ENCODE assay signal across 23 cellular contexts in the genomic region with DNA sequence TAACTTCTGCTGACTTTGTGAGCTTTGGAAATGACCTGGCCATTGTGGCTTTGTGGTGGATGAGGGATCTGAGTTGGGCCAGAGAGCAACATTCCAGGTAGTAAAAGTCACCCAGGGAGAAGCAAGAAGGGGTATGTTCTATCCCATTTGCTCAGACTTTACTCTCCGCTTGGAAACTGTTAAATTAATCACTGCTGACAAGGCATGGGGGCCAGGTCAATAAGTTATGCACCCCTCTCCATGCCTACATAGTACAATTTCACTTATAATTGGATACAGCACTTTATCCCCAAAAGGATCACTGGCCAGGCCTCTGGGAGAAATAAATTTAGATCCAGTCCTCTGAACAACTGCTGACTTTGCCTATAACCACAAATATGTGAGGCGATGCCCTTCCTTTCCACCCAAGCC.
DNase-seq lines count a peak whose midpoint lies in the region; ATAC-seq and TF ChIP-seq lines count a peak whose summit lies in the region.
"Had no signal": no experiment of that assay in that cellular context is flagged by ENCODE, and none has a peak within 500 bp of the region (broad histone marks: within the 10 kb centered on the region; RNA-seq: fewer than 3 reads in every experiment).

No MANE protein-coding gene starts in this region.

- H3F3A ChIP-seq in GM23248 (ENCODE audit: insufficient read depth) (no peaks in the 10 kb centered on the region), SK-N-SH (replicated peaks; ENCODE audit: insufficient read depth) (peaks cover 5% of the 10 kb centered on the region)

- POLR2A ChIA-PET in SK-N-SH (lab: Yijun Ruan, JAX), result no interaction called here

- H3K27me3 ChIP-seq in GM23248 (replicated peaks; ENCODE audit: insufficient read depth), result no peaks in the 10 kb centered on the region
- H3K27me3 ChIP-seq in SK-N-SH (ENCODE audit: insufficient read depth), result no peaks in the 10 kb centered on the region
- H3K27me3 ChIP-seq in right atrium auricular region, result no peaks in the 10 kb centered on the region
- no peaks in the 10 kb centered on the region for H3K27me3 ChIP-seq in ovary
- H3K27me3 ChIP-seq: ascending aorta, heart left ventricle, right lobe of liver, thyroid gland had no signal

- no peak for TF ChIP-seq CTCF in SK-N-SH (IDR thresholded peaks at IDR 0.05)
- TF ChIP-seq CTCF in fibroblast of mammary gland (conservative IDR thresholded peaks at IDR 0.05; ENCODE audit: control insufficient read depth, insufficient read depth, low read depth, low read length), result no peak
- TF ChIP-seq CTCF in right atrium auricular region (IDR thresholded peaks at IDR 0.05), result no peak
- no peak for TF ChIP-seq CTCF in ovary (IDR thresholded peaks at IDR 0.05)

- H3K9me2 ChIP-seq in GM23248 (ENCODE audit: insufficient read depth), result no peaks in the 10 kb centered on the region
- no peaks in the 10 kb centered on the region for H3K9me2 ChIP-seq in SK-N-SH

- in situ Hi-C loops in GM23248 (cut with MboI), result no loop called here

- no peaks in the 10 kb centered on the region for H3K4me1 ChIP-seq in GM23248 (ENCODE audit: insufficient read depth)
- H3K4me1 ChIP-seq in SK-N-SH (ENCODE audit: control insufficient read depth in 1 of 2, insufficient read depth in 2 of 2, low read depth in 1 of 2, low read length in 1 of 2), result no peaks in the 10 kb centered on the region
- H3K4me1 ChIP-seq in right atrium auricular region, result no peaks in the 10 kb centered on the region
- H3K4me1 ChIP-seq in ovary (ENCODE audit: insufficient read depth), result no peaks in the 10 kb centered on the region
- H3K4me1 ChIP-seq: heart left ventricle, right lobe of liver, thyroid gland had no signal

- H4K20me1 ChIP-seq in GM23248 (ENCODE audit: insufficient read depth) (no peaks in the 10 kb centered on the region), SK-N-SH (ENCODE audit: insufficient read depth) (no peaks in the 10 kb centered on the region)

- ATAC-seq in HG03469 (IDR thresholded peaks at IDR 0.05; ENCODE audit: unreplicated experiment), result no peak
- ATAC-seq: CD8-positive, alpha-beta T cell; heart left ventricle; left ventricle myocardium superior; right lobe of liver; stimulated activated memory B cell treated with anti-CD40 and anti-IgM and Interleukin-4, amounts not matched to agents 10 μg/mL and 1 μg/mL and 100 μg/mL, for 72 hours had no signal

- no peak for TF ChIP-seq RAD21 in SK-N-SH (IDR thresholded peaks at IDR 0.05; ENCODE audit: low read length)

- no peaks in the 10 kb centered on the region for H3K79me2 ChIP-seq in GM23248 (ENCODE audit: insufficient read depth)
- no peaks in the 10 kb centered on the region for H3K79me2 ChIP-seq in SK-N-SH (ENCODE audit: insufficient read depth)

- 3 to 7% methylated on average over 2 of the region's 2 CpGs for WGBS in GM23248 (ENCODE audit: low coverage in 1 of 2, low lambda C conversion rate in 2 of 2, missing lambda C conversion rate in 2 of 2), 2 experiments
- 2% methylated on average over 2 of the region's 2 CpGs for WGBS in SK-N-SH (ENCODE audit: low lambda C conversion rate)
- 27 to 35% (median 30%) methylated on average over 2 of the region's 2 CpGs for WGBS in ovary, 3 donors

- H3K4me3 ChIP-seq in GM23248, result no peak overlapping the region
- no peak overlapping the region for H3K4me3 ChIP-seq in SK-N-SH (ENCODE audit: low read depth in 2 of 2, low read length in 1 of 2)
- no peak overlapping the region for H3K4me3 ChIP-seq in fibroblast of mammary gland (ENCODE audit: control insufficient read depth, low read depth, low read length)
- H3K4me3 ChIP-seq in right atrium auricular region, result no peak overlapping the region
- H3K4me3 ChIP-seq in ovary, result no peak overlapping the region
- H3K4me3 ChIP-seq: ascending aorta, heart left ventricle, right lobe of liver, thyroid gland had no signal

- H3K27ac ChIP-seq in GM23248 (no peak overlapping the region), SK-N-SH (ENCODE audit: low read depth in 2 of 2, low read length in 1 of 2) (peak overlapping the region in 1 of 2 experiments; percentile 46; a peak in 2 of 4 replicates), right atrium auricular region (no peak overlapping the region), ovary (no peak overlapping the region)
- H3K27ac ChIP-seq: heart left ventricle, right lobe of liver, thyroid gland had no signal

- H3K4me2 ChIP-seq in GM23248 (ENCODE audit: unreplicated experiment), result no peak overlapping the region
- no peak overlapping the region; the same call in 1 of the 2 replicates for H3K4me2 ChIP-seq in SK-N-SH

- no peak overlapping the region for H2AFZ ChIP-seq in GM23248
- H2AFZ ChIP-seq in SK-N-SH (ENCODE audit: low read depth), result no peak overlapping the region

- TF ChIP-seq EP300 in SK-N-SH (IDR thresholded peaks at IDR 0.05; ENCODE audit: borderline replicate concordance in 1 of 2, low read depth in 1 of 2, low read length in 1 of 2), result peak in 1 of 2 experiments; percentile 66; a peak in 2 of 4 replicates
- TF ChIP-seq EP300 in ovary (IDR thresholded peaks at IDR 0.05), result no peak

- CTCF ChIA-PET in SK-N-SH (lab: Yijun Ruan, JAX), result no interaction called here

- H3K9me3 ChIP-seq in GM23248 (ENCODE audit: low read depth), result no peaks in the 10 kb centered on the region
- H3K9me3 ChIP-seq in SK-N-SH, result no peaks in the 10 kb centered on the region
- no peaks in the 10 kb centered on the region for H3K9me3 ChIP-seq in right atrium auricular region
- no peaks in the 10 kb centered on the region for H3K9me3 ChIP-seq in ovary
- H3K9me3 ChIP-seq: ascending aorta, right lobe of liver, thyroid gland had no signal

- no peak for TF ChIP-seq POLR2A in ovary (IDR thresholded peaks at IDR 0.05)

- intact Hi-C loops in ovary (cut with DNase I), result no loop called here

- H3K9ac ChIP-seq in GM23248 (no peak overlapping the region), SK-N-SH (no peak overlapping the region)

- peak; percentile 10 for DNase-seq in GM23248
- no peak for DNase-seq in SK-N-SH
- DNase-seq in fibroblast of mammary gland (ENCODE audit: low read depth), result peak; percentile 1
- peak; percentile 79 for DNase-seq in renal cortical epithelial cell (ENCODE audit: low read depth)
- DNase-seq in right atrium auricular region (ENCODE audit: low spot score), result no peak
- DNase-seq in stimulated activated CD4-positive, alpha-beta T cell treated with anti-CD3 and anti-CD28 coated beads, Interleukin-2, amount 100 ng/mL, for 24 hours, result no peak
- no peak for DNase-seq in ovary
- DNase-seq: activated CD4-positive, alpha-beta T cell treated with anti-CD3 and anti-CD28 coated beads for 4 hours; activated naive CD4-positive, alpha-beta T cell treated with anti-CD3 and anti-CD28 coated beads, Interleukin-2, amount 50 U/mL, for 16 hours; CD8-positive, alpha-beta T cell; endodermal cell; heart left ventricle; KG1; left ventricle myocardium superior; NCI-H1048; NCI-H2029; NCI-H446; occipital lobe; right lobe of liver; thyroid gland had no signal

- H3K36me3 ChIP-seq in GM23248 (ENCODE audit: low read depth), result no peaks in the 10 kb centered on the region
- H3K36me3 ChIP-seq in SK-N-SH (replicated peaks in 1 of 2; ENCODE audit: control insufficient read depth in 1 of 2, insufficient read depth in 2 of 2, low read length in 1 of 2), result no peaks in the 10 kb centered on the region
- H3K36me3 ChIP-seq in right atrium auricular region, result no peaks in the 10 kb centered on the region
- H3K36me3 ChIP-seq in ovary, result no peaks in the 10 kb centered on the region
- H3K36me3 ChIP-seq: ascending aorta, heart left ventricle, right lobe of liver, thyroid gland had no signal

TF ChIP-seq in SK-N-SH, 30 proteins besides CTCF, POLR2A, EP300 and RAD21:
- TF ChIP-seq NFIC (IDR thresholded peaks at IDR 0.05; ENCODE audit: borderline replicate concordance) (peak; percentile 61), CHD2 (IDR thresholded peaks at IDR 0.05; ENCODE audit: low read length, partially characterized antibody) (no peak), POLR2AphosphoS5 (IDR thresholded peaks at IDR 0.05; ENCODE audit: low read depth, low read length) (peak; percentile 25; the same call in 1 of the 2 replicates), GATA2 (CRISPR knock-in tag; IDR thresholded peaks at IDR 0.05) (no peak), RFX5 (IDR thresholded peaks at IDR 0.05; ENCODE audit: low read length) (no peak), RXRA (IDR thresholded peaks at IDR 0.05; ENCODE audit: borderline replicate concordance, low read depth) (peak; percentile 65; the same call in 1 of the 2 replicates), JUND (IDR thresholded peaks at IDR 0.05) (peak; percentile 43), TEAD4 (IDR thresholded peaks at IDR 0.05; ENCODE audit: borderline replicate concordance, insufficient read depth) (peak; percentile 70), TCF12 (IDR thresholded peaks at IDR 0.05) (peak; percentile 89), FOXJ3 (CRISPR knock-in tag; IDR thresholded peaks at IDR 0.05) (no peak), SIN3A (IDR thresholded peaks at IDR 0.05; ENCODE audit: borderline replicate concordance, low read depth, low read length) (peak; percentile 59; the same call in 1 of the 2 replicates), FOXM1 (IDR thresholded peaks at IDR 0.05; ENCODE audit: low read depth) (peak; percentile 44; the same call in 1 of the 2 replicates)
- TF ChIP-seq, protein P1, sequence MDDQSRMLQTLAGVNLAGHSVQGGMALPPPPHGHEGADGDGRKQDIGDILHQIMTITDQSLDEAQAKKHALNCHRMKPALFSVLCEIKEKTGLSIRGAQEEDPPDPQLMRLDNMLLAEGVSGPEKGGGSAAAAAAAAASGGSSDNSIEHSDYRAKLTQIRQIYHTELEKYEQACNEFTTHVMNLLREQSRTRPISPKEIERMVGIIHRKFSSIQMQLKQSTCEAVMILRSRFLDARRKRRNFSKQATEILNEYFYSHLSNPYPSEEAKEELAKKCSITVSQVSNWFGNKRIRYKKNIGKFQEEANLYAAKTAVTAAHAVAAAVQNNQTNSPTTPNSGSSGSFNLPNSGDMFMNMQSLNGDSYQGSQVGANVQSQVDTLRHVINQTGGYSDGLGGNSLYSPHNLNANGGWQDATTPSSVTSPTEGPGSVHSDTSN (IDR thresholded peaks at IDR 0.05), result peak; percentile 88

Comparison
In these comparisons a context has a peak if more than half of its experiments do, and no peak if none do; other contexts are left out.
1. DNase-seq: peak in GM23248 (single experiment), fibroblast of mammary gland (single experiment) and renal cortical epithelial cell (single experiment); none in SK-N-SH (single experiment), right atrium auricular region (single experiment), stimulated activated CD4-positive, alpha-beta T cell treated with anti-CD3 and anti-CD28 coated beads, Interleukin-2, amount 100 ng/mL, for 24 hours (0 of 2) and ovary (0 of 5).